Comparison of ENCODE assay signal across 10 cellular contexts in genomic region chr12:40192704-40193255, GRCh38. TPM values are rescaled to one million over a fixed set of nuclear protein-coding genes. Genes with fewer than 3 reads are reported as not detected.
DNase-seq lines count a peak whose midpoint lies in the region; ATAC-seq and TF ChIP-seq lines count a peak whose summit lies in the region.
"Had no signal": no experiment of that assay in that cellular context is flagged by ENCODE, and none has a peak within 500 bp of the region (broad histone marks: within the 10 kb centered on the region; RNA-seq: fewer than 3 reads in every experiment).

No MANE protein-coding gene starts in this region.

- no peak overlapping the region for H3K4me3 ChIP-seq in BLaER1 treated with 17β-estradiol and CSF1 and Interleukin-3, amounts not matched to agents 10 nM and 100 nM
- no peak overlapping the region for H3K4me3 ChIP-seq in Peyer's patch

- no peak for TF ChIP-seq CTCF in Peyer's patch (IDR thresholded peaks at IDR 0.05)

- peaks cover 29 to 53% (median 35%) of the 10 kb centered on the region in 11 experiments for H3K9me3 ChIP-seq in BLaER1 treated with 17β-estradiol and CSF1 and Interleukin-3, amounts not matched to agents 10 nM and 100 nM (replicated peaks in 1 of 11)
- H3K9me3 ChIP-seq in Peyer's patch = no peaks in the 10 kb centered on the region

- no peak overlapping the region for H3K9ac ChIP-seq in BLaER1 treated with 17β-estradiol and CSF1 and Interleukin-3, amounts not matched to agents 10 nM and 100 nM

- no peaks in the 10 kb centered on the region for H3K27me3 ChIP-seq in BLaER1 treated with 17β-estradiol and CSF1 and Interleukin-3, amounts not matched to agents 10 nM and 100 nM
- no peaks in the 10 kb centered on the region for H3K27me3 ChIP-seq in Peyer's patch

- no peaks in the 10 kb centered on the region for H4K20me1 ChIP-seq in BLaER1 treated with 17β-estradiol and CSF1 and Interleukin-3, amounts not matched to agents 10 nM and 100 nM

- peak; percentile 97 for ATAC-seq in HG03039 (IDR thresholded peaks at IDR 0.05; ENCODE audit: unreplicated experiment)

- 0 out of 22 replicates have a peak, but pooled peaks cover 0 to 3% (median 0%) of the 10 kb centered on the region in 11 experiments for H3K36me3 ChIP-seq in BLaER1 treated with 17β-estradiol and CSF1 and Interleukin-3, amounts not matched to agents 10 nM and 100 nM
- H3K36me3 ChIP-seq in Peyer's patch = no peaks in the 10 kb centered on the region

- no peak for TF ChIP-seq POLR2A in Peyer's patch (IDR thresholded peaks at IDR 0.05)

- DNase-seq in GM19238 (ENCODE audit: insufficient read length, low spot score) (peak; percentile 28), Peyer's patch (peak in 2 of 3 donors; percentile 76 to 80), putamen (ENCODE audit: low spot score) (no peak), GOT3 (lab: John Stamatoyannopoulos, UW) (no peak), NCI-H187 treated with DMSO at 0.1 percent for 48 hours (lab: John Stamatoyannopoulos, UW) (no peak), pons (ENCODE audit: low spot score) (no peak)
- DNase-seq: anterior cingulate cortex, NCI-H524 had no signal

- H3K4me2 ChIP-seq in BLaER1 treated with 17β-estradiol and CSF1 and Interleukin-3, amounts not matched to agents 10 nM and 100 nM = peak overlapping the region in 9 of 11 experiments; percentile 1 to 46 (median 33); a peak in 14 of 22 replicates

- H3K4me1 ChIP-seq in BLaER1 treated with 17β-estradiol and CSF1 and Interleukin-3, amounts not matched to agents 10 nM and 100 nM = peaks cover 6 to 29% (median 17%) of the 10 kb centered on the region in 10 experiments; a peak in 16 of 20 replicates
- no peaks in the 10 kb centered on the region for H3K4me1 ChIP-seq in Peyer's patch

- H3K27ac ChIP-seq in BLaER1 treated with 17β-estradiol and CSF1 and Interleukin-3, amounts not matched to agents 10 nM and 100 nM = no peak overlapping the region
- H3K27ac ChIP-seq in Peyer's patch = peak overlapping the region in 2 of 4 donors; percentile 30 to 69

RNA-seq across cellular contexts. Expression of gene LRRK2, which starts 32.0 kb away (rescaled TPM):
- 10 to 100 TPM in 1 of 4 donors, 1 to 10 TPM in 3; 2.6 to 44.6 (median 4.9) TPM for total RNA-seq in Peyer's patch

Comparison
In these comparisons a context has a peak if more than half of its experiments do, and no peak if none do; other contexts are left out.
1. DNase-seq: peak in GM19238 (single experiment) and Peyer's patch (2 of 3); none in putamen (single experiment), GOT3 (single experiment), NCI-H187 treated with DMSO at 0.1 percent for 48 hours (single experiment) and pons (single experiment).